In genomic region chr4:37510626-37511025, GRCh38 we compare ENCODE assay signal across 8 cellular contexts.
"Had no signal": no experiment of that assay in that cellular context is flagged by ENCODE, and none has a peak within 500 bp of the region (broad histone marks: within the 10 kb centered on the region; RNA-seq: fewer than 3 reads in every experiment).

No MANE protein-coding gene starts in this region.

- DNase-seq: GM23248, GOT3, H7, HFFc6, IMR-90 had no signal

- H3K36me3 ChIP-seq: HAP-1 had no signal

- H3K9ac ChIP-seq: GM23248 had no signal

- H3K4me1 ChIP-seq: HAP-1 had no signal

- H3K27ac Mint-ChIP-seq: HFFc6 had no signal

- H3K27ac ChIP-seq: GM23248 had no signal

- ATAC-seq: HCT116, K562 had no signal

- H3K4me3 Mint-ChIP-seq: HFFc6 had no signal

- H2AFZ ChIP-seq: GM23248 had no signal

- H3K4me3 ChIP-seq: GM23248, HAP-1, K562 had no signal

- H3K9me3 ChIP-seq: HAP-1 had no signal
